1 cellular context compared by ENCODE assay signal in the genomic region with DNA sequence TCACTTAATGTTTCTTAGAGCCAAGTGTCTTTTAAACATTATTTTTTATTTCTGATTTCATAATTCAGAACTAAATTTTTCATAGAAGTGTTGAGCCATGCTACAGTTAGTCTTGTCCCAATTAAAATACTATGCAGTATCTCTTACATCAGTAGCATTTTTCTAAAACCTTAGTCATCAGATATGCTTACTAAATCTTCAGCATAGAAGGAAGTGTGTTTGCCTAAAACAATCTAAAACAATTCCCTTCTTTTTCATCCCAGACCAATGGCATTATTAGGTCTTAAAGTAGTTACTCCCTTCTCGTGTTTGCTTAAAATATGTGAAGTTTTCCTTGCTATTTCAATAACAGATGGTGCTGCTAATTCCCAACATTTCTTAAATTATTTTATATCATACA.
TF ChIP-seq lines count a peak whose summit lies in the region.

No MANE protein-coding gene starts in this region.

TF ChIP-seq in GM12878, 131 proteins besides CTCF, POLR2A, EP300 and RAD21 (continued from another document):
- no peak for TF ChIP-seq RUNX3 (IDR thresholded peaks at IDR 0.05; ENCODE audit: low read length)
